Comparison of ENCODE assay signal across 17 cellular contexts in the genomic region with DNA sequence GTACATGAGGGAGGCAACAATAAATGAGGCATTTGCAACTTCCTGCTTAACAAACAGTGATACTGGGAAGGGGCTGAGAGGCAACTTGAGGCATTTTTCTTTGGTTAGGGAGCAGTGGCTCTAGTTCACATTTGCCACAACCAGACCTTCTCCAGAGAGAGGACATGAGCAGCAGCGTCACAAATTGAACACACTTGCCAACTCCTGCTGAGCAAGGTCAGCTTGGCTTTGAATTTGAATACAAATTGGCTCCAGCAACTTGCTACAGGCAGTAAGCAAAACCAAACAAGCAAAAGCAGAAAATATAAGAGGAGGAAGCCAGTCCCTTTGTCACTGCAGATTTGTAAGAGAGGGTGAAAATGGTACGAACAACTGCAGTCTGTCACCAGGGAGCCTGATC.
DNase-seq lines count a peak whose midpoint lies in the region; ATAC-seq lines count a peak whose summit lies in the region.
"Had no signal": no experiment of that assay in that cellular context is flagged by ENCODE, and none has a peak within 500 bp of the region (broad histone marks: within the 10 kb centered on the region; RNA-seq: fewer than 3 reads in every experiment).

No MANE protein-coding gene starts in this region.

- ATAC-seq in GM18511 (IDR thresholded peaks at IDR 0.05; ENCODE audit: unreplicated experiment) (no peak), GM19467 (IDR thresholded peaks at IDR 0.05; ENCODE audit: unreplicated experiment) (no peak), HG02759 (IDR thresholded peaks at IDR 0.05; ENCODE audit: unreplicated experiment) (no peak)
- ATAC-seq: Right ventricle myocardium inferior had no signal

- DNase-seq in NCI-H345 (lab: John Stamatoyannopoulos, UW) (peak; percentile 33), NCI-H345 treated with DMSO at 0.1 percent for 48 hours (lab: John Stamatoyannopoulos, UW; ENCODE audit: unreplicated experiment) (no peak), astrocyte of the hippocampus (ENCODE audit: low read depth, low spot score) (peak; percentile 50), islet precursor cell (peak; percentile 34), mucosa of gallbladder (ENCODE audit: low spot score) (no peak)
- DNase-seq: 8988T, H9, IMR-90, Karpas-422, MM.1S, NCI-H1105, NCI-H187, Peyer's patch had no signal

Comparison
In these comparisons a context has a peak if more than half of its experiments do, and no peak if none do; other contexts are left out.
1. DNase-seq: peak in NCI-H345 (single experiment), astrocyte of the hippocampus (single experiment) and islet precursor cell (single experiment); none in NCI-H345 treated with DMSO at 0.1 percent for 48 hours (single experiment) and mucosa of gallbladder (single experiment).